In genomic region chr1:233032916-233033315, GRCh38 we compare ENCODE assay signal across 13 cellular contexts.
DNase-seq lines count a peak whose midpoint lies in the region; ATAC-seq and TF ChIP-seq lines count a peak whose summit lies in the region.
"Had no signal": no experiment of that assay in that cellular context is flagged by ENCODE, and none has a peak within 500 bp of the region (broad histone marks: within the 10 kb centered on the region; RNA-seq: fewer than 3 reads in every experiment).

No MANE protein-coding gene starts in this region.

- no peak overlapping the region for H2AFZ ChIP-seq in smooth muscle cell (ENCODE audit: low read depth)

- no peak overlapping the region for H3K27ac Mint-ChIP-seq in activated naive CD8-positive, alpha-beta T cell treated with anti-CD3 and anti-CD28 coated beads, Interleukin-2, amount 50 U/mL, for 24 hours
- no peak overlapping the region for H3K27ac Mint-ChIP-seq in activated naive CD8-positive, alpha-beta T cell treated with anti-CD3 and anti-CD28 coated beads for 36 hours
- H3K27ac Mint-ChIP-seq in CD4-positive, alpha-beta memory T cell: peak overlapping the region in 1 of 7 donors; percentile 48
- H3K27ac Mint-ChIP-seq: CD8-positive, alpha-beta T cell had no signal

- H3K4me1 Mint-ChIP-seq in activated naive CD8-positive, alpha-beta T cell treated with anti-CD3 and anti-CD28 coated beads, Interleukin-2, amount 50 U/mL, for 24 hours: peaks cover 13% of the 10 kb centered on the region
- peaks cover 4% of the 10 kb centered on the region for H3K4me1 Mint-ChIP-seq in activated naive CD8-positive, alpha-beta T cell treated with anti-CD3 and anti-CD28 coated beads for 36 hours
- H3K4me1 Mint-ChIP-seq in CD4-positive, alpha-beta memory T cell: no peaks in the 10 kb centered on the region

- H3K4me3 ChIP-seq in adipocyte (ENCODE audit: low read length) (peak overlapping the region; percentile 19), mucosa of descending colon (no peak overlapping the region), smooth muscle cell (no peak overlapping the region), tibial artery (no peak overlapping the region)
- no peak overlapping the region for H3K4me3 ChIP-seq in CD4-positive, alpha-beta memory T cell (ENCODE audit: low read length in 2 of 2)

- H3K4me1 ChIP-seq in adipocyte (ENCODE audit: control insufficient read depth, insufficient read depth, low read length) (peaks cover 18% of the 10 kb centered on the region), mucosa of descending colon (ENCODE audit: low read depth) (no peaks in the 10 kb centered on the region), smooth muscle cell (ENCODE audit: low read depth) (no peaks in the 10 kb centered on the region), tibial artery (no peaks in the 10 kb centered on the region)
- no peaks in the 10 kb centered on the region for H3K4me1 ChIP-seq in CD4-positive, alpha-beta memory T cell (ENCODE audit: insufficient read depth, low read length)

- CTCF ChIA-PET in CD4-positive, alpha-beta memory T cell (lab: Charles Lee; ENCODE audit: partially characterized antibody): no interaction called here

- H3K27me3 ChIP-seq in adipocyte (replicated peaks; ENCODE audit: control insufficient read depth, insufficient read depth, low read length) (no peaks in the 10 kb centered on the region), smooth muscle cell (ENCODE audit: low read depth) (no peaks in the 10 kb centered on the region), tibial artery (no peaks in the 10 kb centered on the region)
- no peaks in the 10 kb centered on the region for H3K27me3 ChIP-seq in CD4-positive, alpha-beta memory T cell (ENCODE audit: insufficient read depth, low read length)

- H3K27me3 Mint-ChIP-seq in activated naive CD8-positive, alpha-beta T cell treated with anti-CD3 and anti-CD28 coated beads, Interleukin-2, amount 50 U/mL, for 24 hours: no peaks in the 10 kb centered on the region
- H3K27me3 Mint-ChIP-seq in activated naive CD8-positive, alpha-beta T cell treated with anti-CD3 and anti-CD28 coated beads for 36 hours: no peaks in the 10 kb centered on the region
- H3K27me3 Mint-ChIP-seq in CD4-positive, alpha-beta memory T cell: no peaks in the 10 kb centered on the region

- H4K20me1 ChIP-seq in smooth muscle cell (ENCODE audit: low read depth): no peaks in the 10 kb centered on the region

- POLR2A ChIA-PET in CD4-positive, alpha-beta memory T cell (lab: Charles Lee; ENCODE audit: partially characterized antibody): no interaction called here

- H3F3A ChIP-seq in smooth muscle cell (ENCODE audit: low read depth): peaks cover 6% of the 10 kb centered on the region

- H3K79me2 ChIP-seq in smooth muscle cell (ENCODE audit: low read depth): no peaks in the 10 kb centered on the region

- peaks cover 6% of the 10 kb centered on the region for H3K36me3 Mint-ChIP-seq in activated naive CD8-positive, alpha-beta T cell treated with anti-CD3 and anti-CD28 coated beads, Interleukin-2, amount 50 U/mL, for 24 hours (ENCODE audit: low read depth)
- H3K36me3 Mint-ChIP-seq in activated naive CD8-positive, alpha-beta T cell treated with anti-CD3 and anti-CD28 coated beads for 36 hours: peaks cover 17% of the 10 kb centered on the region
- H3K36me3 Mint-ChIP-seq in CD4-positive, alpha-beta memory T cell: peaks cover 18 to 31% of the 10 kb centered on the region in 2 donors

- H3K4me3 Mint-ChIP-seq in activated naive CD8-positive, alpha-beta T cell treated with anti-CD3 and anti-CD28 coated beads, Interleukin-2, amount 50 U/mL, for 24 hours: no peak overlapping the region
- no peak overlapping the region for H3K4me3 Mint-ChIP-seq in activated naive CD8-positive, alpha-beta T cell treated with anti-CD3 and anti-CD28 coated beads for 36 hours
- H3K4me3 Mint-ChIP-seq in CD4-positive, alpha-beta memory T cell: no peak overlapping the region
- H3K4me3 Mint-ChIP-seq: CD8-positive, alpha-beta T cell had no signal

- peak; percentile 38 for DNase-seq in activated naive CD8-positive, alpha-beta T cell treated with anti-CD3 and anti-CD28 coated beads, Interleukin-2, amount 50 U/mL, for 24 hours
- no peak for DNase-seq in activated naive CD8-positive, alpha-beta T cell treated with anti-CD3 and anti-CD28 coated beads for 36 hours
- DNase-seq in adipocyte (ENCODE audit: low read depth): no peak
- DNase-seq in mucosa of descending colon: peak in 1 of 3 donors; percentile 40
- DNase-seq in smooth muscle cell (lab: John Stamatoyannopoulos, UW; ENCODE audit: unreplicated experiment): no peak
- DNase-seq in tibial artery: no peak
- no peak for DNase-seq in CD4-positive, alpha-beta memory T cell
- DNase-seq: C1 segment of cervical spinal cord; Caco-2; CD8-positive, alpha-beta T cell; DMS153; DND-41; GOT3 had no signal

- ATAC-seq in activated naive CD8-positive, alpha-beta T cell treated with anti-CD3 and anti-CD28 coated beads, Interleukin-2, amount 50 U/mL, for 24 hours: peak; percentile 73
- peak; percentile 54 for ATAC-seq in mucosa of descending colon
- ATAC-seq: CD8-positive, alpha-beta T cell had no signal

- H3K4me2 ChIP-seq in smooth muscle cell: peak overlapping the region; percentile 22

- H3K9me3 ChIP-seq in adipocyte (ENCODE audit: control insufficient read depth, low read length): no peaks in the 10 kb centered on the region
- H3K9me3 ChIP-seq in mucosa of descending colon: no peaks in the 10 kb centered on the region
- no peaks in the 10 kb centered on the region for H3K9me3 ChIP-seq in smooth muscle cell (replicated peaks; ENCODE audit: low read depth)
- no peaks in the 10 kb centered on the region for H3K9me3 ChIP-seq in tibial artery
- no peaks in the 10 kb centered on the region for H3K9me3 ChIP-seq in CD4-positive, alpha-beta memory T cell (ENCODE audit: control insufficient read depth in 1 of 2, low read length in 2 of 2)
- H3K9me3 ChIP-seq: Caco-2 had no signal

- H3K9me3 Mint-ChIP-seq in activated naive CD8-positive, alpha-beta T cell treated with anti-CD3 and anti-CD28 coated beads, Interleukin-2, amount 50 U/mL, for 24 hours: no peaks in the 10 kb centered on the region
- H3K9me3 Mint-ChIP-seq in activated naive CD8-positive, alpha-beta T cell treated with anti-CD3 and anti-CD28 coated beads for 36 hours: no peaks in the 10 kb centered on the region
- H3K9me3 Mint-ChIP-seq in CD4-positive, alpha-beta memory T cell: no peaks in the 10 kb centered on the region
- H3K9me3 Mint-ChIP-seq: CD8-positive, alpha-beta T cell had no signal

- WGBS in smooth muscle cell (ENCODE audit: low lambda C conversion rate): 90% methylated on average over 4 of the region's 4 CpGs

- no peak overlapping the region for H3K27ac ChIP-seq in smooth muscle cell (ENCODE audit: low read depth)
- no peak overlapping the region for H3K27ac ChIP-seq in tibial artery
- H3K27ac ChIP-seq in CD4-positive, alpha-beta memory T cell (ENCODE audit: low read depth, low read length): no peak overlapping the region

- H3K9ac ChIP-seq in adipocyte (ENCODE audit: low read length) (no peak overlapping the region), smooth muscle cell (ENCODE audit: low read depth) (no peak overlapping the region)

- TF ChIP-seq CTCF in mucosa of descending colon (IDR thresholded peaks at IDR 0.05) (no peak), smooth muscle cell (IDR thresholded peaks at IDR 0.05; ENCODE audit: borderline replicate concordance, insufficient read depth, poor library complexity, severe bottlenecking) (no peak), tibial artery (IDR thresholded peaks at IDR 0.05) (no peak)

- H3K36me3 ChIP-seq in adipocyte (ENCODE audit: control insufficient read depth, insufficient read depth, low read length, severe bottlenecking): no peaks in the 10 kb centered on the region
- no peaks in the 10 kb centered on the region for H3K36me3 ChIP-seq in mucosa of descending colon (ENCODE audit: low read depth)
- no peaks in the 10 kb centered on the region for H3K36me3 ChIP-seq in smooth muscle cell (ENCODE audit: low read depth)
- no peaks in the 10 kb centered on the region for H3K36me3 ChIP-seq in tibial artery
- no peaks in the 10 kb centered on the region for H3K36me3 ChIP-seq in CD4-positive, alpha-beta memory T cell (ENCODE audit: insufficient read depth, low read length)

- intact Hi-C loops in mucosa of descending colon (cut with DNase I, micrococcal nuclease) (no loop called here), tibial artery (cut with DNase I; ENCODE audit: low total_unique reads) (no loop called here)
- intact Hi-C loops in CD4-positive, alpha-beta memory T cell (cut with micrococcal nuclease): no loop called here
